ENCODE assay signal across 8 cellular contexts in genomic region chr5:170100051-170100943, GRCh38. TPM values are rescaled to one million over a fixed set of nuclear protein-coding genes. Genes with fewer than 3 reads are reported as not detected.
DNase-seq lines count a peak whose midpoint lies in the region; TF ChIP-seq lines count a peak whose summit lies in the region.

No MANE protein-coding gene starts in this region.

- no peaks in the 10 kb centered on the region for H3K36me3 Mint-ChIP-seq in type B pancreatic cell

- H3K4me1 ChIP-seq in SJSA1 (replicated peaks), result no peaks in the 10 kb centered on the region
- no peaks in the 10 kb centered on the region for H3K4me1 ChIP-seq in parathyroid adenoma

- no peak overlapping the region for H3K4me3 Mint-ChIP-seq in type B pancreatic cell

- H3K9ac ChIP-seq in parathyroid adenoma, result no peak overlapping the region

- DNase-seq in NK-92 treated with Interleukin-12 subunit alpha and Interleukin-12 subunit beta, amount 100 ng/mL, for 24 hours (lab: John Stamatoyannopoulos, UW), result peak; percentile 19
- DNase-seq in NK-92 (lab: John Stamatoyannopoulos, UW; ENCODE audit: unreplicated experiment) (no peak), LHCN-M2 (ENCODE audit: low read depth) (peak; percentile 54), SJSA1 (ENCODE audit: low read depth in 1 of 2, low spot score in 2 of 2) (peak; percentile 75 to 81), glomerular endothelial cell (ENCODE audit: extremely low read depth, low read depth, low spot score) (peak; percentile 73), type B pancreatic cell (ENCODE audit: extremely low spot score, unreplicated experiment) (peak; percentile 81)
- DNase-seq in activated naive CD4-positive, alpha-beta T cell treated with Interleukin-2 at 50 U/mL for 16 hours, result peak; percentile 58

- H3K27ac ChIP-seq in SJSA1 (no peak overlapping the region), parathyroid adenoma (no peak overlapping the region)

- H3K27ac Mint-ChIP-seq in type B pancreatic cell, result no peak overlapping the region

- no peaks in the 10 kb centered on the region for H3K36me3 ChIP-seq in SJSA1
- H3K36me3 ChIP-seq in parathyroid adenoma (ENCODE audit: control insufficient read depth, insufficient read depth, low read length), result no peaks in the 10 kb centered on the region

- peaks cover 6% of the 10 kb centered on the region for H3K4me1 Mint-ChIP-seq in type B pancreatic cell (ENCODE audit: unreplicated experiment)

- H3K9me3 ChIP-seq in SJSA1 (replicated peaks), result no peaks in the 10 kb centered on the region
- H3K9me3 ChIP-seq in parathyroid adenoma (ENCODE audit: control insufficient read depth, low read length), result no peaks in the 10 kb centered on the region

- H3K27me3 ChIP-seq in SJSA1 (replicated peaks) (no peaks in the 10 kb centered on the region), parathyroid adenoma (ENCODE audit: control insufficient read depth, insufficient read depth, low read length) (no peaks in the 10 kb centered on the region)

- TF ChIP-seq CTCF in parathyroid adenoma (IDR thresholded peaks at IDR 0.05), result peak; percentile 61
- peak; percentile 88 for TF ChIP-seq CTCF in type B pancreatic cell (conservative IDR thresholded peaks at IDR 0.05)

- no peak overlapping the region for H3K4me3 ChIP-seq in SJSA1
- H3K4me3 ChIP-seq in parathyroid adenoma (ENCODE audit: low read depth, low read length), result no peak overlapping the region

- no peaks in the 10 kb centered on the region for H3K9me3 Mint-ChIP-seq in type B pancreatic cell

- peaks cover 33% of the 10 kb centered on the region for H3K27me3 Mint-ChIP-seq in type B pancreatic cell

- no peak overlapping the region for H3K4me2 ChIP-seq in parathyroid adenoma (ENCODE audit: low read length)

- H2AFZ ChIP-seq in parathyroid adenoma, result no peak overlapping the region

- no peaks in the 10 kb centered on the region for H3K79me2 ChIP-seq in parathyroid adenoma

RNA-seq across cellular contexts. Expression of gene FOXI1, which starts 5.4 kb away (rescaled TPM):
- total RNA-seq in LHCN-M2 (2014; rRNA removed) (not detected in 2 replicates), glomerular endothelial cell (not detected in 2 replicates), type B pancreatic cell (ENCODE audit: low replicate concordance) (not detected in 2 replicates)
- not detected for polyA plus RNA-seq in LHCN-M2 (2012)
- total RNA-seq in SJSA1 (2014; rRNA removed; shearing (Covaris generic)), result not detected in 2 replicates
